ENCODE assay signal across 9 cellular contexts in the genomic region with DNA sequence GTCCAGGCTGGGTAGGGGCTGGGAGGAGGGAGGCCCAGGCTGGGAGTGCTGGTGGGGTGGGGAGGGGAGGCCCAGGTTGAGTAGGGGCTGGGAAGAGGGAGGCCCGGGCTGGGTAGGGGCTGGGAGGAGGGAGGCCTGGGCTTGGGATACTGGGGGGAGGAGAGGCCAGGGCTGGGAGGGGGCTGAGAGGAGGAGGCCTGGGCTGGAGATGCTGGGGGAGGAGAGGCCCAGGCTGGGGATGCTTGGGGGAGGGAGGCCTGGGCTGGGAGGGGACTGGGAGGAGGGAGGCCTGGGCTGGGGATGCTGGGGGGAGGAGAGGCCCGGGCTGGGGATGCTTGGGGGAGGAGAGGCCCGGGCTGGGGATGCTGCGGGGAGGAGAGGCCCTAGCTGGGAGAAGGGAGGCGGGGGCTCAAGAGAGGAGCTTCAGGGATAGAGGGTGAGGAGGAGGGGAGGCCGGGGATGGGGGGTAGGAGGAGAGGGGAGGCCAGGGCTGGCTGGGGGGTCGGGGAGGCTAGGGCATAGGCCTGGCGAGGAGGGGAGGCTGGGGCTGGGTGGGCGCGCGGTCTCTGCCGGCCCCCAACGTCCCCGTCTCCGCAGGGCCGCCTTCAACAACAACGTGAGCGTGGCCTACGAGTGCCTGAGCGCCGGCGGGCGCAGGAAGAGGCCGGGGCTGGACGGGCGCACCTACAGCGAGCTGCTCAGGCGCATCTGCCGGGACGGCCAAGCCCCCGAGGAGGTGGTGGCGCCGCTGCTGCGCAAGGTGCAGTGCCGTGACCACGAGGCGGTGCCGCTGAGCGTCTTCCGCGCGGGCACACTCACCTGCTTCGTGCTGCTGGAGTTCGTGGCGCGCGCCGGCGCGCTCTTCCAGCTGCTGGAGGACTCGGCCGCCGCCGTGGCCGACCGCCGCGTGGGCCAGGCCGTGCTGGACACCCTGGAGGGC. TPM values are rescaled to one million over a fixed set of nuclear protein-coding genes. Genes with fewer than 3 reads are reported as not detected.
DNase-seq lines count a peak whose midpoint lies in the region; ATAC-seq, FAIRE-seq and TF ChIP-seq lines count a peak whose summit lies in the region.
"Had no signal": no experiment of that assay in that cellular context is flagged by ENCODE, and none has a peak within 500 bp of the region (broad histone marks: within the 10 kb centered on the region; RNA-seq: fewer than 3 reads in every experiment).

No MANE protein-coding gene starts in this region.

- no peak for DNase-seq in GM12891 (ENCODE audit: insufficient read length, low spot score)
- DNase-seq in activated CD8-positive, alpha-beta memory T cell treated with anti-CD3 and anti-CD28 coated beads, Interleukin-2, amount 10 ng/mL, durations not matched to agents 7 days and 5 days: no peak
- peak; percentile 95 for DNase-seq in fibroblast of villous mesenchyme (ENCODE audit: low read depth)
- peak; percentile 47 to 48 for DNase-seq in stimulated activated CD4-positive, alpha-beta T cell treated with anti-CD3 and anti-CD28 coated beads, Interleukin-15, amount 100 ng/mL, for 1 hour (ENCODE audit: low read depth in 1 of 2, low spot score in 1 of 2)
- DNase-seq in NOMO-1 (lab: John Stamatoyannopoulos, UW; ENCODE audit: unreplicated experiment in 2 of 2): no peak
- no peak for DNase-seq in NCI-H2029 (lab: John Stamatoyannopoulos, UW)
- DNase-seq in RCC 7860 (ENCODE audit: low spot score): no peak

- H3K9me3 Mint-ChIP-seq in activated CD8-positive, alpha-beta memory T cell treated with anti-CD3 and anti-CD28 coated beads, Interleukin-2, amount 10 ng/mL, durations not matched to agents 7 days and 5 days (ENCODE audit: low read depth): no peaks in the 10 kb centered on the region

- H3K4me3 Mint-ChIP-seq in activated CD8-positive, alpha-beta memory T cell treated with anti-CD3 and anti-CD28 coated beads, Interleukin-2, amount 10 ng/mL, durations not matched to agents 7 days and 5 days: no peak overlapping the region

- H3K27ac Mint-ChIP-seq in activated CD8-positive, alpha-beta memory T cell treated with anti-CD3 and anti-CD28 coated beads, Interleukin-2, amount 10 ng/mL, durations not matched to agents 7 days and 5 days: no peak overlapping the region

- H3K4me1 Mint-ChIP-seq in activated CD8-positive, alpha-beta memory T cell treated with anti-CD3 and anti-CD28 coated beads, Interleukin-2, amount 10 ng/mL, durations not matched to agents 7 days and 5 days: peaks cover 5% of the 10 kb centered on the region

- peak; percentile 58 for FAIRE-seq in GM12891 (lab: Jason Lieb, UNC)
- no peak for FAIRE-seq in RCC 7860 (lab: Jason Lieb, UNC)
- FAIRE-seq: colon had no signal

- no peaks in the 10 kb centered on the region for H3K27me3 Mint-ChIP-seq in activated CD8-positive, alpha-beta memory T cell treated with anti-CD3 and anti-CD28 coated beads, Interleukin-2, amount 10 ng/mL, durations not matched to agents 7 days and 5 days

- CTCF ChIA-PET in activated CD8-positive, alpha-beta memory T cell treated with anti-CD3 and anti-CD28 coated beads, Interleukin-2, amount 10 ng/mL, durations not matched to agents 7 days and 5 days (lab: Charles Lee): interaction anchor here (1.0 to 1.4 kb wide), 3 partner anchors 8 to 13 kb away, joined by 3 to 6 read pairs (median 4); partner anchors contain the start of gene CDC34

- no peak overlapping the region for H3K4me3 ChIP-seq in fibroblast of villous mesenchyme (ENCODE audit: low read depth, low read length)

- H3K36me3 Mint-ChIP-seq in activated CD8-positive, alpha-beta memory T cell treated with anti-CD3 and anti-CD28 coated beads, Interleukin-2, amount 10 ng/mL, durations not matched to agents 7 days and 5 days: peaks cover 5% of the 10 kb centered on the region

- ATAC-seq in activated CD8-positive, alpha-beta memory T cell treated with anti-CD3 and anti-CD28 coated beads, Interleukin-2, amount 10 ng/mL, durations not matched to agents 7 days and 5 days: peak; percentile 77
- ATAC-seq in GM18502 (IDR thresholded peaks at IDR 0.05; ENCODE audit: poor library complexity, unreplicated experiment): no peak

- no peak for TF ChIP-seq POLR2A in GM12891 (IDR thresholded peaks at IDR 0.05; ENCODE audit: low read depth, low read length)

- no peak for TF ChIP-seq CTCF in fibroblast of villous mesenchyme (IDR thresholded peaks at IDR 0.05; ENCODE audit: insufficient read depth, low read depth, low read length)

TF ChIP-seq in GM12891, 5 proteins besides CTCF, POLR2A, EP300 and RAD21:
- TF ChIP-seq SPI1 (IDR thresholded peaks at IDR 0.05; ENCODE audit: low read depth, low read length) (no peak), POU2F2 (IDR thresholded peaks at IDR 0.05; ENCODE audit: low read depth, low read length) (no peak), TAF1 (IDR thresholded peaks at IDR 0.05; ENCODE audit: low read depth, low read length) (no peak), PAX5 (IDR thresholded peaks at IDR 0.05; ENCODE audit: insufficient read depth, low read length, severe bottlenecking) (no peak), POLR2AphosphoS5 (IDR thresholded peaks at IDR 0.05; ENCODE audit: low read depth, low read length) (no peak)

RNA-seq across cellular contexts. Expression of gene TPGS1, which starts 11.3 kb away (rescaled TPM):
- 5.4 TPM for polyA plus RNA-seq in GM12891 (2012; ENCODE audit: low read depth, missing spikeins)
- 10 to 100 TPM; 19.4 to 21.6 TPM for total RNA-seq in activated CD8-positive, alpha-beta memory T cell treated with anti-CD3 and anti-CD28 coated beads, Interleukin-2, amount 10 ng/mL, durations not matched to agents 7 days and 5 days
- 16.8 and 29.3 TPM in 2 replicates for total RNA-seq in fibroblast of villous mesenchyme

RNA-seq across cellular contexts. Expression of gene CDC34, which starts 13.0 kb away (rescaled TPM):
- polyA plus RNA-seq in GM12891 (2012; ENCODE audit: low read depth, missing spikeins): 23.2 TPM
- 10 to 100 TPM; 58.3 to 58.9 TPM for total RNA-seq in activated CD8-positive, alpha-beta memory T cell treated with anti-CD3 and anti-CD28 coated beads, Interleukin-2, amount 10 ng/mL, durations not matched to agents 7 days and 5 days
- total RNA-seq in fibroblast of villous mesenchyme: 52.2 and 53.1 TPM in 2 replicates

RNA-seq across cellular contexts. Expression of gene MADCAM1, which starts 22.3 kb away (rescaled TPM):
- polyA plus RNA-seq in GM12891 (2012; ENCODE audit: low read depth, missing spikeins): 0.68 TPM
- total RNA-seq in activated CD8-positive, alpha-beta memory T cell treated with anti-CD3 and anti-CD28 coated beads, Interleukin-2, amount 10 ng/mL, durations not matched to agents 7 days and 5 days: under 1 TPM; 0.16 to 0.44 TPM
- total RNA-seq in fibroblast of villous mesenchyme: under 0.01 TPM in 2 replicates

RNA-seq across cellular contexts. Expression of gene GZMM, which starts 25.3 kb away (rescaled TPM):
- polyA plus RNA-seq in GM12891 (2012; ENCODE audit: low read depth, missing spikeins): 0.42 TPM
- 10 to 100 TPM; 46.9 to 76.3 TPM for total RNA-seq in activated CD8-positive, alpha-beta memory T cell treated with anti-CD3 and anti-CD28 coated beads, Interleukin-2, amount 10 ng/mL, durations not matched to agents 7 days and 5 days
- 0.32 and 0.43 TPM in 2 replicates for total RNA-seq in fibroblast of villous mesenchyme

RNA-seq across cellular contexts. Expression of gene BSG, which starts 53.8 kb away (rescaled TPM):
- 184 TPM for polyA plus RNA-seq in GM12891 (2012; ENCODE audit: low read depth, missing spikeins)
- total RNA-seq in activated CD8-positive, alpha-beta memory T cell treated with anti-CD3 and anti-CD28 coated beads, Interleukin-2, amount 10 ng/mL, durations not matched to agents 7 days and 5 days: 100 to 1,000 TPM; 206 to 225 TPM
- 191 and 207 TPM in 2 replicates for total RNA-seq in fibroblast of villous mesenchyme

Comparison
In these comparisons a context has a peak if more than half of its experiments do, and no peak if none do; other contexts are left out.
1. DNase-seq: peak in fibroblast of villous mesenchyme (single experiment) and stimulated activated CD4-positive, alpha-beta T cell treated with anti-CD3 and anti-CD28 coated beads, Interleukin-15, amount 100 ng/mL, for 1 hour (2 of 2); none in GM12891 (single experiment), activated CD8-positive, alpha-beta memory T cell treated with anti-CD3 and anti-CD28 coated beads, Interleukin-2, amount 10 ng/mL, durations not matched to agents 7 days and 5 days (single experiment), NOMO-1 (0 of 2), NCI-H2029 (single experiment) and RCC 7860 (single experiment).